Comparison of ENCODE assay signal across 22 cellular contexts in the genomic region with DNA sequence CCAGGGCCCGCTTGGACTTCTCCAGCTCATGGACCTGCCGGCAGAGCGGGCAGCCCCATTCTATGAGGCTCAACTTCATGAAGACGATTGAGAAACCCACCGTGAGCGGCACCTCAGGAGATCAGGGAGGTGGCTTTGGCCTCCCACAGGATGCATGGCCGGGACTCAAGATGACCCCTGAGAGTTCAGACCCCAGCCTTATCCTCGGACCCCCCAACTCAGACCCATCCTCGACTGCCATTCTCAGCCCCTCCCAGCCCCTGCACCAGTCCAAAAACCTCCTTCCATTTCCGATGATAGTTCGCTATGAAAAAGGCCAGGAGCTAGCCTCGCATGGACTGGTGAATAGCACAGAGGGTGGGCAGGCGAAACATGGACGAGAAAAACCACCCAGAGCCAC.
"Had no signal": no experiment of that assay in that cellular context is flagged by ENCODE, and none has a peak within 500 bp of the region (broad histone marks: within the 10 kb centered on the region; RNA-seq: fewer than 3 reads in every experiment).

No MANE protein-coding gene starts in this region.

- H3K27ac ChIP-seq: gastrocnemius medialis, hepatocyte, psoas muscle, upper lobe of left lung had no signal

- H2AFZ ChIP-seq: hepatocyte had no signal

- DNase-seq: cerebellar nuclear complex; cortex of kidney; effector memory CD8-positive, alpha-beta T cell; foreskin fibroblast; gastrocnemius medialis; heart left ventricle; kidney; naive B cell; psoas muscle; right cardiac atrium; small intestine; stimulated activated CD4-positive, alpha-beta T cell treated with anti-CD3 and anti-CD28 coated beads, Interleukin-15, amount 100 ng/mL, for 24 hours; stimulated activated CD4-positive, alpha-beta T cell treated with anti-CD3 and anti-CD28 coated beads, Interleukin-4, amount 100 ng/mL, for 1 hour; stimulated activated CD8-positive, alpha-beta memory T cell treated with anti-CD3 and anti-CD28 coated beads, Interleukin-4, amount 100 ng/mL, for 48 hours; stimulated activated naive CD4-positive, alpha-beta T cell; stimulated activated naive CD8-positive, alpha-beta T cell treated with anti-CD3 and anti-CD28 coated beads, Interleukin-15, amount 100 ng/mL, for 72 hours; tibial artery; upper lobe of left lung had no signal

- H3K4me3 ChIP-seq: gastrocnemius medialis, heart left ventricle, hepatocyte, lung, psoas muscle, tibial artery, upper lobe of left lung had no signal

- H3K27me3 ChIP-seq: gastrocnemius medialis, heart left ventricle, hepatocyte, tibial artery, upper lobe of left lung had no signal

- H3K9me3 ChIP-seq: gastrocnemius medialis, heart left ventricle, psoas muscle, tibial artery, upper lobe of left lung had no signal

- H3K4me1 ChIP-seq: gastrocnemius medialis, heart left ventricle, psoas muscle, tibial artery, upper lobe of left lung had no signal

- ATAC-seq: effector memory CD8-positive, alpha-beta T cell; gastrocnemius medialis; heart left ventricle; left lobe of liver; natural killer cell treated with Interleukin-12 subunit alpha and Interleukin-12 subunit beta and Interleukin-15 and Interleukin-18, amount 100 ng/mL, for 72 hours; psoas muscle; right cardiac atrium; stimulated activated naive CD8-positive, alpha-beta T cell treated with anti-CD3 and anti-CD28 coated beads, Interleukin-15, amount 100 ng/mL, for 72 hours had no signal

- H3K4me2 ChIP-seq: hepatocyte had no signal
